8 cellular contexts compared by ENCODE assay signal in genomic region chr11:64776875-64777274, GRCh38. TPM values are rescaled to one million over a fixed set of nuclear protein-coding genes. Genes with fewer than 3 reads are reported as not detected.
A peak's percentile ranks its signal among the peaks of the same experiment; 100 is the strongest.
DNase-seq lines count a peak whose midpoint lies in the region; ATAC-seq and TF ChIP-seq lines count a peak whose summit lies in the region.

No MANE protein-coding gene starts in this region.

- TF ChIP-seq CTCF in Calu3 (IDR thresholded peaks at IDR 0.05; ENCODE audit: unreplicated experiment) (no peak), PC-9 (conservative IDR thresholded peaks at IDR 0.05) (no peak), esophagus muscularis mucosa (IDR thresholded peaks at IDR 0.05) (no peak), parathyroid adenoma (IDR thresholded peaks at IDR 0.05) (no peak)

- TF ChIP-seq EP300 in esophagus muscularis mucosa (IDR thresholded peaks at IDR 0.05), result no peak

- no peak for DNase-seq in Calu3
- no peak for DNase-seq in PC-9
- no peak for DNase-seq in esophagus muscularis mucosa (ENCODE audit: extremely low spot score)
- no peak for DNase-seq in effector CD8-positive, alpha-beta T cell (lab: John Stamatoyannopoulos, UW)
- no peak for DNase-seq in COLO668 (lab: John Stamatoyannopoulos, UW; ENCODE audit: unreplicated experiment)
- no peak for DNase-seq in SIG-M5 (lab: John Stamatoyannopoulos, UW)

- H4K20me1 ChIP-seq in PC-9 (ENCODE audit: insufficient read depth), result peaks cover 57% of the 10 kb centered on the region

- no peak for ATAC-seq in GM18868 (IDR thresholded peaks at IDR 0.05; ENCODE audit: unreplicated experiment)

- no peaks in the 10 kb centered on the region for H3K27me3 ChIP-seq in PC-9 (ENCODE audit: insufficient read depth, low read depth)
- H3K27me3 ChIP-seq in esophagus muscularis mucosa, result no peaks in the 10 kb centered on the region
- H3K27me3 ChIP-seq in parathyroid adenoma (ENCODE audit: control insufficient read depth, insufficient read depth, low read length), result no peaks in the 10 kb centered on the region

- H3K4me1 ChIP-seq in PC-9 (replicated peaks; ENCODE audit: insufficient read depth) (peaks cover 26% of the 10 kb centered on the region), esophagus muscularis mucosa (peaks cover 60 to 64% (median 62%) of the 10 kb centered on the region in 4 donors), parathyroid adenoma (peaks cover 9% of the 10 kb centered on the region)

- whole genome bisulfite sequencing in esophagus muscularis mucosa, result 8% methylated on average over 3 of the region's 3 CpGs

- peaks cover 78% of the 10 kb centered on the region for H3F3A ChIP-seq in PC-9 (ENCODE audit: insufficient read depth, low read depth)

- no peaks in the 10 kb centered on the region for H3K9me3 Mint-ChIP-seq in Calu3 (ENCODE audit: low read depth, unreplicated experiment)

- CTCF ChIA-PET in Calu3 (lab: Charles Lee), result no interaction called here
- CTCF ChIA-PET in PC-9 (lab: Charles Lee), result interaction anchor here (0.6 kb wide), 1 partner anchor 163 kb away, joined by 7 read pairs; no protein-coding TSS in a partner anchor

- no peak overlapping the region for H3K9ac ChIP-seq in parathyroid adenoma

- intact Hi-C loops in Calu3 (cut with micrococcal nuclease; ENCODE audit: unreplicated experiment) (no loop called here), PC-9 (cut with micrococcal nuclease; ENCODE audit: unreplicated experiment) (loop anchor here (5.0 to 10.0 kb wide), 2 partner anchors 238 to 340 kb away; partner anchors contain the start of genes ARL2 and ZNHIT2), esophagus muscularis mucosa (cut with DNase I) (loop anchor here (5.0 kb wide), 1 partner anchor 35 kb away; the partner anchor contains the start of gene RASGRP2)

- BruUV-seq in Calu3 (replicated peaks; lab: Mats Ljungman, UMichigan) (TSS peak; percentile 27), PC-9 (replicated peaks; lab: Mats Ljungman, UMichigan) (TSS peak; percentile 33)

- H3K4me3 ChIP-seq in PC-9 (peak overlapping the region; percentile 98), esophagus muscularis mucosa (peak overlapping the region; percentile 90 to 99 (median 96)), parathyroid adenoma (ENCODE audit: low read depth, low read length) (peak overlapping the region; percentile 81)

- H3K4me2 ChIP-seq in PC-9 (peak overlapping the region; percentile 98), parathyroid adenoma (ENCODE audit: low read length) (peak overlapping the region; percentile 79)

- H3K36me3 Mint-ChIP-seq in Calu3 (ENCODE audit: insufficient read depth, unreplicated experiment), result peaks cover 81% of the 10 kb centered on the region

- H3K27ac ChIP-seq in PC-9 (no peak overlapping the region), esophagus muscularis mucosa (replicated peaks in 1 of 4) (peak overlapping the region; percentile 99 to 100 (median 100)), parathyroid adenoma (peak overlapping the region; percentile 51)

- peaks cover 40% of the 10 kb centered on the region for H3K4me1 Mint-ChIP-seq in Calu3 (ENCODE audit: low read depth, unreplicated experiment)

- TF ChIP-seq POLR2A in esophagus muscularis mucosa (IDR thresholded peaks at IDR 0.05; ENCODE audit: low read depth), result no peak

- no peaks in the 10 kb centered on the region for H3K9me2 ChIP-seq in PC-9 (ENCODE audit: insufficient read depth)

- H2AFZ ChIP-seq in PC-9, result no peak overlapping the region
- H2AFZ ChIP-seq in parathyroid adenoma, result no peak overlapping the region

- H3K9me3 ChIP-seq in PC-9 (ENCODE audit: insufficient read depth, low read depth) (no peaks in the 10 kb centered on the region), esophagus muscularis mucosa (no peaks in the 10 kb centered on the region), parathyroid adenoma (ENCODE audit: control insufficient read depth, low read length) (no peaks in the 10 kb centered on the region)

- peaks cover 57% of the 10 kb centered on the region for H3K79me2 ChIP-seq in PC-9 (ENCODE audit: low read depth)
- peaks cover 30% of the 10 kb centered on the region for H3K79me2 ChIP-seq in parathyroid adenoma

- no peaks in the 10 kb centered on the region for H3K27me3 Mint-ChIP-seq in Calu3 (ENCODE audit: unreplicated experiment)

- peak overlapping the region; percentile 92 for H3K27ac Mint-ChIP-seq in Calu3 (ENCODE audit: unreplicated experiment)

- POLR2A ChIA-PET in PC-9 (lab: Charles Lee; ENCODE audit: unreplicated experiment), result interaction anchor here (0.5 to 0.7 kb wide), 3 partner anchors 92 to 253 kb away, joined by 4 to 6 read pairs (median 4); no protein-coding TSS in a partner anchor

- H3K36me3 ChIP-seq in PC-9 (ENCODE audit: low read depth) (peaks cover 59% of the 10 kb centered on the region), esophagus muscularis mucosa (peaks cover 40 to 52% (median 48%) of the 10 kb centered on the region in 4 donors), parathyroid adenoma (ENCODE audit: control insufficient read depth, insufficient read depth, low read length) (no peaks in the 10 kb centered on the region)

- H3K4me3 Mint-ChIP-seq in Calu3 (ENCODE audit: low read depth, unreplicated experiment), result peak overlapping the region; percentile 90

RNA-seq across cellular contexts. Expression of gene SF1, which starts 1.5 kb away (rescaled TPM):
- total RNA-seq in Calu3 (2022), result 312 and 319 TPM in 2 replicates
- 253 and 336 TPM in 2 replicates for total RNA-seq in PC-9 (2021)
- total RNA-seq in esophagus muscularis mucosa, result 100 to 1,000 TPM; 199 to 285 (median 234) TPM

RNA-seq across cellular contexts. Expression of gene PYGM, which starts 17.1 kb away (rescaled TPM):
- total RNA-seq in Calu3 (2022) (1.4 and 1.8 TPM in 2 replicates), PC-9 (2021) (1.3 and 1.6 TPM in 2 replicates), esophagus muscularis mucosa (10 to 100 TPM; 18.4 to 57.2 (median 26.3) TPM)

RNA-seq across cellular contexts. Expression of gene MAP4K2, which starts 26.1 kb away (rescaled TPM):
- 17.0 and 17.4 TPM in 2 replicates for total RNA-seq in Calu3 (2022)
- total RNA-seq in PC-9 (2021), result 32.6 and 34.3 TPM in 2 replicates
- total RNA-seq in esophagus muscularis mucosa, result 10 to 100 TPM; 11.1 to 25.0 (median 17.1) TPM

RNA-seq across cellular contexts. Expression of gene RASGRP2, which starts 32.9 kb away (rescaled TPM):
- total RNA-seq in Calu3 (2022) (not detected in 2 replicates), PC-9 (2021) (1.0 and 2.1 TPM in 2 replicates), esophagus muscularis mucosa (10 to 100 TPM; 32.8 to 72.8 (median 34.9) TPM)

RNA-seq across cellular contexts. Expression of gene MEN1, which starts 33.5 kb away (rescaled TPM):
- 39.8 and 41.0 TPM in 2 replicates for total RNA-seq in Calu3 (2022)
- 48.7 and 61.6 TPM in 2 replicates for total RNA-seq in PC-9 (2021)
- total RNA-seq in esophagus muscularis mucosa, result 10 to 100 TPM; 10.4 to 18.7 (median 11.5) TPM
